15 cellular contexts compared by ENCODE assay signal in the genomic region with DNA sequence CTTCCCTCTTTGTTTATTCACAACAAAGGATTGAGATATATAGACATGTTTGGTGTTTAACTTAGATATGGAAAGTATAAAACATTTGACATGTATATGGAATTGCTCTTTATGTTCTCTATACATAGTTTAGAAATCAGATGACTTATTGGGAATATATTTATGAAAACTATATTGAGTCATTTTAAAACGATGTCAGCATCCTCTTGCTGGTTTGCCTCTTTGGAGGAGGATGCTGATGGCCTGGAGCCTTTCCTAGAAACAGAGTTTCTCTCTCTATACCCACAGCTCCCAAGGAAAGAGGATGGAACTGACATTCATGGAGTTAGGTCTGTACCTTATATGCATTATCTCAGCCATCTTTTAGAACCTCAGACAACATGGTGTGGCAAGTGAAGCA. TPM values are rescaled to one million over a fixed set of nuclear protein-coding genes. Genes with fewer than 3 reads are reported as not detected.
DNase-seq lines count a peak whose midpoint lies in the region; ATAC-seq and TF ChIP-seq lines count a peak whose summit lies in the region.
"Had no signal": no experiment of that assay in that cellular context is flagged by ENCODE, and none has a peak within 500 bp of the region (broad histone marks: within the 10 kb centered on the region; RNA-seq: fewer than 3 reads in every experiment).

No MANE protein-coding gene starts in this region.

- H3K4me1 Mint-ChIP-seq in MCF 10A (ENCODE audit: insufficient read depth, unreplicated experiment) (peaks cover 77% of the 10 kb centered on the region), GM23338 (peaks cover 19% of the 10 kb centered on the region)
- peaks cover 54% of the 10 kb centered on the region for H3K4me1 Mint-ChIP-seq in activated naive CD8-positive, alpha-beta T cell treated with anti-CD3 and anti-CD28 coated beads for 36 hours

- in situ Hi-C loops in mammary epithelial cell (cut with MboI; ENCODE audit: low sequenced_read_pairs in 2 of 2) (no loop called here), transverse colon (cut with MboI; ENCODE audit: low pct_ligation_motif_present in 1 of 4, low pct_unique_long_range_greater_than_20kb in 1 of 4, low sequenced_read_pairs in 3 of 4) (no loop called here)

- H3K9ac ChIP-seq in mammary epithelial cell (ENCODE audit: insufficient read depth, low read length) (no peak overlapping the region), mesenchymal stem cell (ENCODE audit: low read length) (peak overlapping the region; percentile 22)
- H3K9ac ChIP-seq: SK-N-SH had no signal

- CTCF ChIA-PET in MCF 10A (lab: Yijun Ruan, JAX), result interaction anchor here (0.7 to 1.3 kb wide), 3 partner anchors 44 to 48 kb away, joined by 3 to 5 read pairs (median 3); no protein-coding TSS in a partner anchor
- CTCF ChIA-PET in mammary epithelial cell (lab: Charles Lee; ENCODE audit: low non-redundant PET), result no interaction called here

- H3K9me3 Mint-ChIP-seq in MCF 10A (ENCODE audit: unreplicated experiment), result no peaks in the 10 kb centered on the region
- no peaks in the 10 kb centered on the region for H3K9me3 Mint-ChIP-seq in activated naive CD8-positive, alpha-beta T cell treated with anti-CD3 and anti-CD28 coated beads for 36 hours
- H3K9me3 Mint-ChIP-seq in GM23338, result no peaks in the 10 kb centered on the region

- H3K36me3 Mint-ChIP-seq in MCF 10A (ENCODE audit: insufficient read depth, unreplicated experiment), result peaks cover 87% of the 10 kb centered on the region
- peaks cover 25% of the 10 kb centered on the region for H3K36me3 Mint-ChIP-seq in activated naive CD8-positive, alpha-beta T cell treated with anti-CD3 and anti-CD28 coated beads for 36 hours
- H3K36me3 Mint-ChIP-seq in GM23338 (ENCODE audit: low read depth), result no peaks in the 10 kb centered on the region

- H2BK12ac ChIP-seq in mesenchymal stem cell (ENCODE audit: low read length in 2 of 2), result no peak overlapping the region

- no peak overlapping the region for H3K4me3 ChIP-seq in mammary epithelial cell (replicated peaks in 1 of 3; ENCODE audit: insufficient read depth in 1 of 3, low read depth in 2 of 3, low read length in 3 of 3)
- no peak overlapping the region for H3K4me3 ChIP-seq in mesenchymal stem cell (ENCODE audit: insufficient read depth in 1 of 2, low read depth in 1 of 2, low read length in 2 of 2)
- H3K4me3 ChIP-seq in transverse colon, result no peak overlapping the region
- H3K4me3 ChIP-seq in GM23338, result no peak overlapping the region
- H3K4me3 ChIP-seq: K562 had no signal

- POLR2A ChIA-PET in MCF 10A (lab: Yijun Ruan, JAX), result interaction anchor here (0.8 to 14.3 kb wide), 8 partner anchors 8 to 97 kb away, joined by 3 to 349 read pairs (median 3); partner anchors contain the start of gene ZBTB38

- peaks cover 75% of the 10 kb centered on the region for H3K4me1 ChIP-seq in mammary epithelial cell (ENCODE audit: insufficient read depth, low read length)
- H3K4me1 ChIP-seq in mesenchymal stem cell (ENCODE audit: control insufficient read depth, insufficient read depth, low read depth, low read length), result peaks cover 13% of the 10 kb centered on the region
- peaks cover 37 to 84% (median 76%) of the 10 kb centered on the region in 4 donors for H3K4me1 ChIP-seq in transverse colon
- peaks cover 16% of the 10 kb centered on the region; the same call in 1 of the 2 replicates for H3K4me1 ChIP-seq in GM23338 (ENCODE audit: insufficient read depth)

- intact Hi-C loops in MCF 10A (cut with micrococcal nuclease), result no loop called here
- intact Hi-C loops in mammary epithelial cell (cut with micrococcal nuclease), result no loop called here
- intact Hi-C loops in transverse colon (cut with DNase I; ENCODE audit: low total_unique reads), result no loop called here

- no peaks in the 10 kb centered on the region for H3F3A ChIP-seq in GM23338 (replicated peaks; ENCODE audit: low read depth)

- H3K9me3 ChIP-seq in mammary epithelial cell (replicated peaks; ENCODE audit: insufficient read depth, low read length) (no peaks in the 10 kb centered on the region), mesenchymal stem cell (ENCODE audit: control insufficient read depth, low read length) (peaks cover 3% of the 10 kb centered on the region), transverse colon (no peaks in the 10 kb centered on the region)
- H3K9me3 ChIP-seq: SK-N-SH had no signal

- no peak overlapping the region for H3K4me3 Mint-ChIP-seq in MCF 10A (ENCODE audit: unreplicated experiment)
- no peak overlapping the region for H3K4me3 Mint-ChIP-seq in activated naive CD8-positive, alpha-beta T cell treated with anti-CD3 and anti-CD28 coated beads for 36 hours
- no peak overlapping the region for H3K4me3 Mint-ChIP-seq in GM23338

- no peak overlapping the region for H2BK5ac ChIP-seq in mesenchymal stem cell (ENCODE audit: low read depth, low read length, poor library complexity, severe bottlenecking)

- peaks cover 20% of the 10 kb centered on the region for H3K79me1 ChIP-seq in mesenchymal stem cell (replicated peaks; ENCODE audit: low read length, poor library complexity, severe bottlenecking)

- H3K27ac ChIP-seq in mammary epithelial cell (ENCODE audit: insufficient read depth, low read depth, low read length) (no peak overlapping the region), mesenchymal stem cell (ENCODE audit: low read length, poor library complexity, severe bottlenecking) (no peak overlapping the region), transverse colon (peak overlapping the region; percentile 87 to 99 (median 97)), GM23338 (ENCODE audit: low read depth) (no peak overlapping the region)

- no peak overlapping the region for H3K4me2 ChIP-seq in mammary epithelial cell (ENCODE audit: insufficient read depth, low read depth, low read length)
- no peak overlapping the region for H3K4me2 ChIP-seq in mesenchymal stem cell (ENCODE audit: low read length, poor library complexity, severe bottlenecking)
- H3K4me2 ChIP-seq in GM23338, result no peak overlapping the region
- H3K4me2 ChIP-seq: SK-N-SH had no signal

- no peak overlapping the region for H2BK120ac ChIP-seq in mesenchymal stem cell (ENCODE audit: low read depth, low read length)

- no peaks in the 10 kb centered on the region for H3K27me3 ChIP-seq in mammary epithelial cell (ENCODE audit: insufficient read depth, low read length)
- no peaks in the 10 kb centered on the region for H3K27me3 ChIP-seq in mesenchymal stem cell (ENCODE audit: control insufficient read depth in 1 of 2, insufficient read depth in 1 of 2, low read length in 2 of 2)
- no peaks in the 10 kb centered on the region for H3K27me3 ChIP-seq in transverse colon
- peaks cover 31% of the 10 kb centered on the region for H3K27me3 ChIP-seq in GM23338 (ENCODE audit: insufficient read depth)

- WGBS in mammary epithelial cell (ENCODE audit: low coverage, missing lambda C conversion rate), result 5% methylated on average over 1 of the region's 1 CpG
- WGBS in mesenchymal stem cell, result no CpG with 5 or more reads among the region's 1 CpG
- 56 to 74% methylated on average over 1 of the region's 1 CpG for WGBS in transverse colon (ENCODE audit: low coverage in 1 of 2), 2 donors

- no peak overlapping the region for H2AK5ac ChIP-seq in mesenchymal stem cell (ENCODE audit: low read length, severe bottlenecking)

- TF ChIP-seq CTCF in MCF 10A (IDR thresholded peaks at IDR 0.05; ENCODE audit: unreplicated experiment) (no peak), mammary epithelial cell (conservative IDR thresholded peaks at IDR 0.05 in 1 of 2, IDR thresholded peaks at IDR 0.05 in 1 of 2; ENCODE audit: extremely low read depth in 1 of 2, insufficient read depth in 1 of 2, low read depth in 1 of 2, low read length in 2 of 2) (no peak), transverse colon (IDR thresholded peaks at IDR 0.05) (no peak), GM23338 (conservative IDR thresholded peaks at IDR 0.05; ENCODE audit: low read depth in 2 of 2) (no peak)

- H3K36me3 ChIP-seq in mammary epithelial cell (ENCODE audit: insufficient read depth, low read length), result peaks cover 20% of the 10 kb centered on the region
- H3K36me3 ChIP-seq in mesenchymal stem cell (ENCODE audit: control insufficient read depth in 1 of 2, insufficient read depth in 2 of 2, low read depth in 1 of 2, low read length in 2 of 2), result peaks cover 12 to 78% of the 10 kb centered on the region in 2 experiments
- peaks cover 0 to 23% (median 8%) of the 10 kb centered on the region in 4 donors for H3K36me3 ChIP-seq in transverse colon
- H3K36me3 ChIP-seq in GM23338 (ENCODE audit: insufficient read depth), result no peaks in the 10 kb centered on the region

- H4K20me1 ChIP-seq in mammary epithelial cell (ENCODE audit: insufficient read depth, low read length) (no peaks in the 10 kb centered on the region), GM23338 (replicated peaks; ENCODE audit: insufficient read depth) (no peaks in the 10 kb centered on the region)

- no peak for TF ChIP-seq EP300 in transverse colon (IDR thresholded peaks at IDR 0.05; ENCODE audit: low read depth)

- BruUV-seq in MCF 10A (replicated peaks; lab: Mats Ljungman, UMichigan), result no TSS peak
- BruUV-seq in mammary epithelial cell (replicated peaks; lab: Mats Ljungman, UMichigan), result no TSS peak

- no peak overlapping the region for H3K23ac ChIP-seq in mesenchymal stem cell (ENCODE audit: low read length in 2 of 2)

- H3K18ac ChIP-seq in mesenchymal stem cell (ENCODE audit: low read depth in 1 of 2, low read length in 2 of 2), result no peak overlapping the region

- no peak for ATAC-seq in GM21528 (IDR thresholded peaks at IDR 0.05; ENCODE audit: low FRiP score, unreplicated experiment)
- ATAC-seq in GM23338, result no peak
- ATAC-seq: K562 had no signal

- no peaks in the 10 kb centered on the region for H3K9me2 ChIP-seq in GM23338 (ENCODE audit: insufficient read depth)
- H3K9me2 ChIP-seq: SK-N-SH had no signal

- no peak overlapping the region for H4K91ac ChIP-seq in mesenchymal stem cell (ENCODE audit: low read length)

- no peak for TF ChIP-seq POLR2A in transverse colon (IDR thresholded peaks at IDR 0.05)

- H2AFZ ChIP-seq in mammary epithelial cell (ENCODE audit: low read depth, low read length) (no peak overlapping the region), mesenchymal stem cell (ENCODE audit: low read depth, low read length) (no peak overlapping the region), GM23338 (no peak overlapping the region)

- peaks cover 57% of the 10 kb centered on the region for H3K79me2 ChIP-seq in mammary epithelial cell (ENCODE audit: insufficient read depth, low read length)
- H3K79me2 ChIP-seq in GM23338 (replicated peaks; ENCODE audit: insufficient read depth), result no peaks in the 10 kb centered on the region

- DNase-seq in MCF 10A (ENCODE audit: unreplicated experiment) (no peak), mammary epithelial cell (no peak), mesenchymal stem cell (no peak), transverse colon (no peak), dedifferentiated amniotic fluid mesenchymal stem cell (ENCODE audit: extremely low spot score) (no peak), GM23338 (ENCODE audit: low spot score) (no peak)
- DNase-seq in activated naive CD8-positive, alpha-beta T cell treated with anti-CD3 and anti-CD28 coated beads for 36 hours, result no peak
- DNase-seq: activated CD4-positive, CD25-positive, alpha-beta regulatory T cell treated with anti-CD3 and anti-CD28 coated beads, Interleukin-2, amount 50 U/mL, for 72 hours; DND-41; foreskin melanocyte; NCI-H187 treated with DMSO at 0.1 percent for 48 hours; SK-N-SH had no signal

- no peak overlapping the region for H3K14ac ChIP-seq in mesenchymal stem cell (ENCODE audit: low read length in 2 of 2)

- no peak overlapping the region for H3K4ac ChIP-seq in mesenchymal stem cell (ENCODE audit: low read depth in 1 of 2, low read length in 2 of 2)

- H4K8ac ChIP-seq in mesenchymal stem cell (ENCODE audit: low read length), result no peak overlapping the region

- H2BK15ac ChIP-seq in mesenchymal stem cell (ENCODE audit: low read depth, poor library complexity, severe bottlenecking), result no peak overlapping the region

- H3K27ac Mint-ChIP-seq in MCF 10A (ENCODE audit: low read depth, unreplicated experiment) (peak overlapping the region; percentile 95), GM23338 (no peak overlapping the region)
- peak overlapping the region; percentile 18 for H3K27ac Mint-ChIP-seq in activated naive CD8-positive, alpha-beta T cell treated with anti-CD3 and anti-CD28 coated beads for 36 hours
- H3K27ac Mint-ChIP-seq: progenitor cell of endocrine pancreas had no signal

- H3K27me3 Mint-ChIP-seq in MCF 10A (ENCODE audit: insufficient read depth, unreplicated experiment), result no peaks in the 10 kb centered on the region
- no peaks in the 10 kb centered on the region for H3K27me3 Mint-ChIP-seq in activated naive CD8-positive, alpha-beta T cell treated with anti-CD3 and anti-CD28 coated beads for 36 hours
- peaks cover 5% of the 10 kb centered on the region for H3K27me3 Mint-ChIP-seq in GM23338 (ENCODE audit: insufficient read depth, low read depth, poor library complexity)

- dilution Hi-C loops in mammary epithelial cell (cut with HindIII; ENCODE audit: low sequenced_read_pairs), result no loop called here

RNA-seq across cellular contexts. Expression of gene ZBTB38, which starts 40.3 kb away (rescaled TPM):
- total RNA-seq in MCF 10A (2022) (168 and 186 TPM in 2 replicates), mammary epithelial cell (100 to 1,000 TPM in 1 of 2 donors, 10 to 100 TPM in 1; 64.7 to 110 TPM), transverse colon (100 to 1,000 TPM in 3 of 4 donors, 10 to 100 TPM in 1; 71.8 to 182 (median 169) TPM)
- polyA plus RNA-seq in mammary epithelial cell (33.8 TPM), GM23338 (2016; fragmentation: Nextera tagmentation; extraction: Ambion mirVana) (5.9 and 8.7 TPM in 2 replicates)
- polyA minus RNA-seq in mammary epithelial cell, result 57.1 TPM
- total RNA-seq in activated naive CD8-positive, alpha-beta T cell treated with anti-CD3 and anti-CD28 coated beads for 36 hours, result 10 to 100 TPM; 14.7 to 16.7 TPM
- polyA plus RNA-seq in mesenchymal stem cell (2013, experiment 1 of 2), result 42.0 TPM
- polyA plus RNA-seq in mesenchymal stem cell (2013, experiment 2 of 2), result 39.5 TPM
- 11.5 and 12.4 TPM in 2 replicates for total RNA-seq in GM23338 (2014; rRNA removed; shearing (Covaris generic))

Comparison
In these comparisons a context has a peak if more than half of its experiments do, and no peak if none do; other contexts are left out.
1. H3K27ac ChIP-seq: peak in transverse colon (4 of 4); none in mammary epithelial cell (single experiment), mesenchymal stem cell (single experiment) and GM23338 (single experiment).